In the genomic region with DNA sequence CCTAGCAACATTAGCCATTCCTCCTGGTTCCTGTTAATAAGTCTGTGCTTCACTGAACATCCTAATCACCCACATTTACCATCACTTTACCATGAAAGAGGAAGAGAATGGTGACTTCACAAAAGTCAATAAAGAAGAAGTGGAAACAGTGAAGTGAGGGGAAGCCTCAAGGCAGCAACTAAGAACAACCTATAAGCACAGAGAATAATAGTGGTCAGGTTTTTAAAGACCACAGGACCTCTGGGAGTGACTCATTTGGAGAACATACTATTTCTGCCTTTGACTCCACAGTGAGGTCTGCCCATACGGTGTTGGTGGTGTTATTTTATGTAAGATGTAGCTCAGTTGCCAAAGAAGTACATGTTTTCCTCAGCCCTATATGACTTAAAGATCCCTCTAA, we compare ENCODE assay signal across 8 cellular contexts.
DNase-seq lines count a peak whose midpoint lies in the region; ATAC-seq and TF ChIP-seq lines count a peak whose summit lies in the region.

No MANE protein-coding gene starts in this region.

- no peaks in the 10 kb centered on the region for H3K36me3 Mint-ChIP-seq in CD8-positive, alpha-beta memory T cell

- H3K9me3 Mint-ChIP-seq in CD8-positive, alpha-beta memory T cell, result no peaks in the 10 kb centered on the region

- TF ChIP-seq CTCF in VCaP (conservative IDR thresholded peaks at IDR 0.05) (no peak), uterus (IDR thresholded peaks at IDR 0.05) (no peak)

- peak; percentile 82 for ATAC-seq in GM19463 (IDR thresholded peaks at IDR 0.05; ENCODE audit: unreplicated experiment)
- ATAC-seq in HG03457 (IDR thresholded peaks at IDR 0.05; ENCODE audit: unreplicated experiment), result peak; percentile 84

- no peak overlapping the region for H3K4me3 ChIP-seq in muscle layer of duodenum (ENCODE audit: low read depth in 1 of 2, low read length in 2 of 2)
- H3K4me3 ChIP-seq in uterus, result no peak overlapping the region
- H3K4me3 ChIP-seq in CD8-positive, alpha-beta memory T cell (ENCODE audit: low read length), result no peak overlapping the region

- H3K36me3 ChIP-seq in muscle layer of duodenum (ENCODE audit: control insufficient read depth in 1 of 2, insufficient read depth in 2 of 2, low read length in 2 of 2) (no peaks in the 10 kb centered on the region), uterus (no peaks in the 10 kb centered on the region)
- no peaks in the 10 kb centered on the region for H3K36me3 ChIP-seq in CD8-positive, alpha-beta memory T cell (ENCODE audit: insufficient read depth, low read length)

- TF ChIP-seq POLR2A in uterus (IDR thresholded peaks at IDR 0.05), result no peak

- no peak overlapping the region for H3K27ac Mint-ChIP-seq in CD8-positive, alpha-beta memory T cell

- peaks cover 13 to 21% (median 21%) of the 10 kb centered on the region in 3 donors for H3K4me1 Mint-ChIP-seq in CD8-positive, alpha-beta memory T cell

- no peak overlapping the region for H3K4me3 Mint-ChIP-seq in CD8-positive, alpha-beta memory T cell

- H3K4me1 ChIP-seq in muscle layer of duodenum (ENCODE audit: control insufficient read depth in 1 of 2, insufficient read depth in 2 of 2, low read length in 2 of 2) (peaks cover 0 to 4% of the 10 kb centered on the region in 2 donors), uterus (no peaks in the 10 kb centered on the region)
- H3K4me1 ChIP-seq in CD8-positive, alpha-beta memory T cell (ENCODE audit: insufficient read depth, low read length), result peaks cover 8% of the 10 kb centered on the region

- H3K27me3 Mint-ChIP-seq in CD8-positive, alpha-beta memory T cell, result no peaks in the 10 kb centered on the region

- DNase-seq in EL, result peak; percentile 13
- no peak for DNase-seq in uterus
- DNase-seq in HuH-7 (ENCODE audit: low spot score), result no peak
- DNase-seq in CD8-positive, alpha-beta memory T cell, result no peak

- intact Hi-C loops in uterus (cut with DNase I; ENCODE audit: low total_unique reads), result no loop called here

- CTCF ChIA-PET in CD8-positive, alpha-beta memory T cell (lab: Charles Lee), result no interaction called here

- H3K27me3 ChIP-seq in muscle layer of duodenum (ENCODE audit: low read depth, low read length) (no peaks in the 10 kb centered on the region), uterus (no peaks in the 10 kb centered on the region)
- no peaks in the 10 kb centered on the region for H3K27me3 ChIP-seq in CD8-positive, alpha-beta memory T cell (ENCODE audit: insufficient read depth, low read length, poor library complexity, severe bottlenecking)

- H3K27ac ChIP-seq in VCaP (peak overlapping the region; percentile 93), muscle layer of duodenum (ENCODE audit: low read length) (peak overlapping the region; percentile 30), uterus (no peak overlapping the region)
- no peak overlapping the region for H3K27ac ChIP-seq in CD8-positive, alpha-beta memory T cell (ENCODE audit: low read depth, low read length)

- POLR2A ChIA-PET in CD8-positive, alpha-beta memory T cell (lab: Charles Lee), result no interaction called here

- no peaks in the 10 kb centered on the region for H3K9me3 ChIP-seq in muscle layer of duodenum (ENCODE audit: control insufficient read depth in 1 of 2, low read length in 2 of 2)
- H3K9me3 ChIP-seq in uterus, result no peaks in the 10 kb centered on the region
- no peaks in the 10 kb centered on the region for H3K9me3 ChIP-seq in CD8-positive, alpha-beta memory T cell (ENCODE audit: low read length)

Comparison
In these comparisons a context has a peak if more than half of its experiments do, and no peak if none do; other contexts are left out.
1. H3K27ac ChIP-seq: peak in VCaP (single experiment) and muscle layer of duodenum (single experiment); none in uterus (0 of 2) and CD8-positive, alpha-beta memory T cell (single experiment).